ENCODE assay signal across 2 cellular contexts in the genomic region with DNA sequence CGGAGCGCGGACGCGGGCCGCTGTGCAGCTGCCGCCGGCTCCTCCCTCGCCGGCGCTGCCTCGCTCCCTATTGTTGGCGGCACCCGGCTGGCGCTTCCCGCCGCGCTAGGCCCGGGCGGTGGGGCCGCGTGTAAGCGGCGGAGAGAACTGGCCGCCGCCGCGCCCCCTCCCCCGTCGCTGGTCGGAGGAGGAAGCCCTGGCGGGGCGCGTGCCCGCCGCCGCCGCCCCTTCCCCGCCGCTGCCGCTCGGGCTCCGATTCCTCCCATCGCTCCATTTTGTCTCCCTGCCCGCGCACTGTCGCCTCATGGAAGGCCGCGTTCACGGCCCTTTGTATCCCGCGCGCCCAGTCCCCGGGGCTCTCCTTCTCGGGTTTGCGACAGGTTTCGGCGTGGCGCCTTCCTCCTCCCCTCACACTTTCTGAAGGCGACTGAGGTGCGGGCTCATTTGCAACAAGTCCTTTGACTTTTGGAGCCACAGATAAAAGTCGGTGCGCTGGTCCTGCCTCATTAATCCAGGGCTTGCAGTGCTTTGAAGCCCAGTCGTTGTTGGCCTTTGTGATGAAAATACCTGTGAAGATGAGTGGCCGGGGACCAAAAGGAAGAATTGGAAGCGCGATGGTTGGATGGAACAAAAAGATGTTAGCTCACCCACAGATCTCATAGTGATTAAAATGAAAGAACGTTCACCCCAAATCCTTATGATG.
TF ChIP-seq lines count a peak whose summit lies in the region.

No MANE protein-coding gene starts in this region.

TF ChIP-seq in HEK293, 187 proteins besides CTCF, POLR2A, EP300 and RAD21 (continued from another document and continues in another):
- TF ChIP-seq ZNF530 (tag by site-specific recombination; IDR thresholded peaks at IDR 0.05; ENCODE audit: low read depth): no peak
- TF ChIP-seq, protein P1, sequence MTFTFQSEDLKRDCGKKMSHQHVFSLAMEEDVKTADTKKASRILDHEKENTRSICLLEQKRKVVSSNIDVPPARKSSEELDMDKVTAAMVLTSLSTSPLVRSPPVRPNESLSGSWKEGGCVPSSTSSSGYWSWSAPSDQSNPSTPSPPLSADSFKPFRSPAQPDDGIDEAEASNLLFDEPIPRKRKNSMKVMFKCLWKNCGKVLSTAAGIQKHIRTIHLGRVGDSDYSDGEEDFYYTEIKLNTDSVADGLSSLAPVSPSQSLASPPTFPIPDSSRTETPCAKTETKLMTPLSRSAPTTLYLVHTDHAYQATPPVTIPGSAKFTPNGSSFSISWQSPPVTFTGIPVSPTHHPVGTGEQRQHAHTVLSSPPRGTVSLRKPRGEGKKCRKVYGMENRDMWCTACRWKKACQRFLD (tag by site-specific recombination; IDR thresholded peaks at IDR 0.05): no peak
- TF ChIP-seq SETDB1 (IDR thresholded peaks at IDR 0.05; ENCODE audit: insufficient read length, low read length): no peak
- TF ChIP-seq ZBTB48 (tag by site-specific recombination; IDR thresholded peaks at IDR 0.05): no peak
- peak; percentile 67 for TF ChIP-seq ZBTB8A (tag by site-specific recombination; IDR thresholded peaks at IDR 0.05)
- TF ChIP-seq MZF1 (tag by site-specific recombination; IDR thresholded peaks at IDR 0.05; ENCODE audit: borderline replicate concordance): no peak
- TF ChIP-seq ZNF114 (tag by site-specific recombination; IDR thresholded peaks at IDR 0.05): no peak
- TF ChIP-seq, protein P2, sequence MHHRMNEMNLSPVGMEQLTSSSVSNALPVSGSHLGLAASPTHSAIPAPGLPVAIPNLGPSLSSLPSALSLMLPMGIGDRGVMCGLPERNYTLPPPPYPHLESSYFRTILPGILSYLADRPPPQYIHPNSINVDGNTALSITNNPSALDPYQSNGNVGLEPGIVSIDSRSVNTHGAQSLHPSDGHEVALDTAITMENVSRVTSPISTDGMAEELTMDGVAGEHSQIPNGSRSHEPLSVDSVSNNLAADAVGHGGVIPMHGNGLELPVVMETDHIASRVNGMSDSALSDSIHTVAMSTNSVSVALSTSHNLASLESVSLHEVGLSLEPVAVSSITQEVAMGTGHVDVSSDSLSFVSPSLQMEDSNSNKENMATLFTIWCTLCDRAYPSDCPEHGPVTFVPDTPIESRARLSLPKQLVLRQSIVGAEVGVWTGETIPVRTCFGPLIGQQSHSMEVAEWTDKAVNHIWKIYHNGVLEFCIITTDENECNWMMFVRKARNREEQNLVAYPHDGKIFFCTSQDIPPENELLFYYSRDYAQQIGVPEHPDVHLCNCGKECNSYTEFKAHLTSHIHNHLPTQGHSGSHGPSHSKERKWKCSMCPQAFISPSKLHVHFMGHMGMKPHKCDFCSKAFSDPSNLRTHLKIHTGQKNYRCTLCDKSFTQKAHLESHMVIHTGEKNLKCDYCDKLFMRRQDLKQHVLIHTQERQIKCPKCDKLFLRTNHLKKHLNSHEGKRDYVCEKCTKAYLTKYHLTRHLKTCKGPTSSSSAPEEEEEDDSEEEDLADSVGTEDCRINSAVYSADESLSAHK (tag by site-specific recombination; IDR thresholded peaks at IDR 0.05): no peak
- no peak for TF ChIP-seq ZBTB1 (tag by site-specific recombination; IDR thresholded peaks at IDR 0.05)
- TF ChIP-seq, protein P3, sequence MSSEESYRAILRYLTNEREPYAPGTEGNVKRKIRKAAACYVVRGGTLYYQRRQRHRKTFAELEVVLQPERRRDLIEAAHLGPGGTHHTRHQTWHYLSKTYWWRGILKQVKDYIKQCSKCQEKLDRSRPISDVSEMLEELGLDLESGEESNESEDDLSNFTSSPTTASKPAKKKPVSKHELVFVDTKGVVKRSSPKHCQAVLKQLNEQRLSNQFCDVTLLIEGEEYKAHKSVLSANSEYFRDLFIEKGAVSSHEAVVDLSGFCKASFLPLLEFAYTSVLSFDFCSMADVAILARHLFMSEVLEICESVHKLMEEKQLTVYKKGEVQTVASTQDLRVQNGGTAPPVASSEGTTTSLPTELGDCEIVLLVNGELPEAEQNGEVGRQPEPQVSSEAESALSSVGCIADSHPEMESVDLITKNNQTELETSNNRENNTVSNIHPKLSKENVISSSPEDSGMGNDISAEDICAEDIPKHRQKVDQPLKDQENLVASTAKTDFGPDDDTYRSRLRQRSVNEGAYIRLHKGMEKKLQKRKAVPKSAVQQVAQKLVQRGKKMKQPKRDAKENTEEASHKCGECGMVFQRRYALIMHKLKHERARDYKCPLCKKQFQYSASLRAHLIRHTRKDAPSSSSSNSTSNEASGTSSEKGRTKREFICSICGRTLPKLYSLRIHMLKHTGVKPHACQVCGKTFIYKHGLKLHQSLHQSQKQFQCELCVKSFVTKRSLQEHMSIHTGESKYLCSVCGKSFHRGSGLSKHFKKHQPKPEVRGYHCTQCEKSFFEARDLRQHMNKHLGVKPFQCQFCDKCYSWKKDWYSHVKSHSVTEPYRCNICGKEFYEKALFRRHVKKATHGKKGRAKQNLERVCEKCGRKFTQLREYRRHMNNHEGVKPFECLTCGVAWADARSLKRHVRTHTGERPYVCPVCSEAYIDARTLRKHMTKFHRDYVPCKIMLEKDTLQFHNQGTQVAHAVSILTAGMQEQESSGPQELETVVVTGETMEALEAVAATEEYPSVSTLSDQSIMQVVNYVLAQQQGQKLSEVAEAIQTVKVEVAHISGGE (tag by site-specific recombination; conservative IDR thresholded peaks at IDR 0.05; ENCODE audit: low read depth): peak; percentile 51
- TF ChIP-seq YY1 (tag by site-specific recombination; IDR thresholded peaks at IDR 0.05): peak; percentile 59; the same call in 1 of the 2 replicates
- no peak for TF ChIP-seq ZNF138 (tag by site-specific recombination; IDR thresholded peaks at IDR 0.05; ENCODE audit: borderline replicate concordance)
- TF ChIP-seq ZNF561 (tag by site-specific recombination; IDR thresholded peaks at IDR 0.05; ENCODE audit: borderline replicate concordance): no peak
- TF ChIP-seq, protein P4, sequence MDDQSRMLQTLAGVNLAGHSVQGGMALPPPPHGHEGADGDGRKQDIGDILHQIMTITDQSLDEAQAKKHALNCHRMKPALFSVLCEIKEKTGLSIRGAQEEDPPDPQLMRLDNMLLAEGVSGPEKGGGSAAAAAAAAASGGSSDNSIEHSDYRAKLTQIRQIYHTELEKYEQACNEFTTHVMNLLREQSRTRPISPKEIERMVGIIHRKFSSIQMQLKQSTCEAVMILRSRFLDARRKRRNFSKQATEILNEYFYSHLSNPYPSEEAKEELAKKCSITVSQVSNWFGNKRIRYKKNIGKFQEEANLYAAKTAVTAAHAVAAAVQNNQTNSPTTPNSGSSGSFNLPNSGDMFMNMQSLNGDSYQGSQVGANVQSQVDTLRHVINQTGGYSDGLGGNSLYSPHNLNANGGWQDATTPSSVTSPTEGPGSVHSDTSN (CRISPR knock-in tag; IDR thresholded peaks at IDR 0.05): 0 out of 2 replicates have a peak, but pooled peaks have one; percentile 3
- TF ChIP-seq, protein P5, sequence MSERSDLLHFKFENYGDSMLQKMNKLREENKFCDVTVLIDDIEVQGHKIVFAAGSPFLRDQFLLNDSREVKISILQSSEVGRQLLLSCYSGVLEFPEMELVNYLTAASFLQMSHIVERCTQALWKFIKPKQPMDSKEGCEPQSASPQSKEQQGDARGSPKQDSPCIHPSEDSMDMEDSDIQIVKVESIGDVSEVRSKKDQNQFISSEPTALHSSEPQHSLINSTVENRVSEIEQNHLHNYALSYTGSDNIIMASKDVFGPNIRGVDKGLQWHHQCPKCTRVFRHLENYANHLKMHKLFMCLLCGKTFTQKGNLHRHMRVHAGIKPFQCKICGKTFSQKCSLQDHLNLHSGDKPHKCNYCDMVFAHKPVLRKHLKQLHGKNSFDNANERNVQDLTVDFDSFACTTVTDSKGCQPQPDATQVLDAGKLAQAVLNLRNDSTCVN (tag by site-specific recombination; optimal IDR thresholded peaks at IDR 0.05): peak; percentile 88

TF ChIP-seq in HepG2, 621 proteins besides CTCF, POLR2A, EP300 and RAD21 (continues in another document):
- TF ChIP-seq, protein P6, sequence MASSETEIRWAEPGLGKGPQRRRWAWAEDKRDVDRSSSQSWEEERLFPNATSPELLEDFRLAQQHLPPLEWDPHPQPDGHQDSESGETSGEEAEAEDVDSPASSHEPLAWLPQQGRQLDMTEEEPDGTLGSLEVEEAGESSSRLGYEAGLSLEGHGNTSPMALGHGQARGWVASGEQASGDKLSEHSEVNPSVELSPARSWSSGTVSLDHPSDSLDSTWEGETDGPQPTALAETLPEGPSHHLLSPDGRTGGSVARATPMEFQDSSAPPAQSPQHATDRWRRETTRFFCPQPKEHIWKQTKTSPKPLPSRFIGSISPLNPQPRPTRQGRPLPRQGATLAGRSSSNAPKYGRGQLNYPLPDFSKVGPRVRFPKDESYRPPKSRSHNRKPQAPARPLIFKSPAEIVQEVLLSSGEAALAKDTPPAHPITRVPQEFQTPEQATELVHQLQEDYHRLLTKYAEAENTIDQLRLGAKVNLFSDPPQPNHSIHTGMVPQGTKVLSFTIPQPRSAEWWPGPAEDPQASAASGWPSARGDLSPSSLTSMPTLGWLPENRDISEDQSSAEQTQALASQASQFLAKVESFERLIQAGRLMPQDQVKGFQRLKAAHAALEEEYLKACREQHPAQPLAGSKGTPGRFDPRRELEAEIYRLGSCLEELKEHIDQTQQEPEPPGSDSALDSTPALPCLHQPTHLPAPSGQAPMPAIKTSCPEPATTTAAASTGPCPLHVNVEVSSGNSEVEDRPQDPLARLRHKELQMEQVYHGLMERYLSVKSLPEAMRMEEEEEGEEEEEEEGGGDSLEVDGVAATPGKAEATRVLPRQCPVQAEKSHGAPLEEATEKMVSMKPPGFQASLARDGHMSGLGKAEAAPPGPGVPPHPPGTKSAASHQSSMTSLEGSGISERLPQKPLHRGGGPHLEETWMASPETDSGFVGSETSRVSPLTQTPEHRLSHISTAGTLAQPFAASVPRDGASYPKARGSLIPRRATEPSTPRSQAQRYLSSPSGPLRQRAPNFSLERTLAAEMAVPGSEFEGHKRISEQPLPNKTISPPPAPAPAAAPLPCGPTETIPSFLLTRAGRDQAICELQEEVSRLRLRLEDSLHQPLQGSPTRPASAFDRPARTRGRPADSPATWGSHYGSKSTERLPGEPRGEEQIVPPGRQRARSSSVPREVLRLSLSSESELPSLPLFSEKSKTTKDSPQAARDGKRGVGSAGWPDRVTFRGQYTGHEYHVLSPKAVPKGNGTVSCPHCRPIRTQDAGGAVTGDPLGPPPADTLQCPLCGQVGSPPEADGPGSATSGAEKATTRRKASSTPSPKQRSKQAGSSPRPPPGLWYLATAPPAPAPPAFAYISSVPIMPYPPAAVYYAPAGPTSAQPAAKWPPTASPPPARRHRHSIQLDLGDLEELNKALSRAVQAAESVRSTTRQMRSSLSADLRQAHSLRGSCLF (CRISPR knock-in tag; IDR thresholded peaks at IDR 0.05; ENCODE audit: borderline replicate concordance): no peak
- TF ChIP-seq XRCC5 (optimal IDR thresholded peaks at IDR 0.05; ENCODE audit: low read length) (peak; percentile 21), PHB2 (IDR thresholded peaks at IDR 0.05; ENCODE audit: partially characterized antibody) (no peak), MED8 (CRISPR knock-in tag; IDR thresholded peaks at IDR 0.05; ENCODE audit: insufficient replicate concordance) (peak; percentile 18), RBFOX2 (IDR thresholded peaks at IDR 0.05; ENCODE audit: low read depth, low read length) (peak; percentile 58), SMAD1 (CRISPR knock-in tag; IDR thresholded peaks at IDR 0.05; ENCODE audit: borderline replicate concordance, low read depth) (no peak), AGO2 (optimal IDR thresholded peaks at IDR 0.05; ENCODE audit: low read depth, low read length) (peak; percentile 86), ZFP37 (CRISPR knock-in tag; IDR thresholded peaks at IDR 0.05; ENCODE audit: borderline replicate concordance) (no peak), ZFX (CRISPR knock-in tag; IDR thresholded peaks at IDR 0.05; ENCODE audit: low read depth) (peak; percentile 55; the same call in 1 of the 2 replicates), KAT7 (CRISPR knock-in tag; IDR thresholded peaks at IDR 0.05; ENCODE audit: borderline replicate concordance) (peak; percentile 1; the same call in 1 of the 2 replicates), TCF12 (IDR thresholded peaks at IDR 0.05) (no peak), TCF12 (CRISPR knock-in tag; IDR thresholded peaks at IDR 0.05) (no peak), HDAC1 (CRISPR knock-in tag; IDR thresholded peaks at IDR 0.05) (0 out of 2 replicates have a peak, but pooled peaks have one; percentile 17), ZFY (CRISPR knock-in tag; IDR thresholded peaks at IDR 0.05) (peak; percentile 47)
- TF ChIP-seq, protein P7, sequence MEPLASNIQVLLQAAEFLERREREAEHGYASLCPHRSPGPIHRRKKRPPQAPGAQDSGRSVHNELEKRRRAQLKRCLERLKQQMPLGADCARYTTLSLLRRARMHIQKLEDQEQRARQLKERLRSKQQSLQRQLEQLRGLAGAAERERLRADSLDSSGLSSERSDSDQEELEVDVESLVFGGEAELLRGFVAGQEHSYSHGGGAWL (CRISPR knock-in tag; IDR thresholded peaks at IDR 0.05): no peak
- TF ChIP-seq, protein P8, sequence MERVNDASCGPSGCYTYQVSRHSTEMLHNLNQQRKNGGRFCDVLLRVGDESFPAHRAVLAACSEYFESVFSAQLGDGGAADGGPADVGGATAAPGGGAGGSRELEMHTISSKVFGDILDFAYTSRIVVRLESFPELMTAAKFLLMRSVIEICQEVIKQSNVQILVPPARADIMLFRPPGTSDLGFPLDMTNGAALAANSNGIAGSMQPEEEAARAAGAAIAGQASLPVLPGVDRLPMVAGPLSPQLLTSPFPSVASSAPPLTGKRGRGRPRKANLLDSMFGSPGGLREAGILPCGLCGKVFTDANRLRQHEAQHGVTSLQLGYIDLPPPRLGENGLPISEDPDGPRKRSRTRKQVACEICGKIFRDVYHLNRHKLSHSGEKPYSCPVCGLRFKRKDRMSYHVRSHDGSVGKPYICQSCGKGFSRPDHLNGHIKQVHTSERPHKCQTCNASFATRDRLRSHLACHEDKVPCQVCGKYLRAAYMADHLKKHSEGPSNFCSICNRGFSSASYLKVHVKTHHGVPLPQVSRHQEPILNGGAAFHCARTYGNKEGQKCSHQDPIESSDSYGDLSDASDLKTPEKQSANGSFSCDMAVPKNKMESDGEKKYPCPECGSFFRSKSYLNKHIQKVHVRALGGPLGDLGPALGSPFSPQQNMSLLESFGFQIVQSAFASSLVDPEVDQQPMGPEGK (CRISPR knock-in tag; IDR thresholded peaks at IDR 0.05): 0 out of 2 replicates have a peak, but pooled peaks have one; percentile 18
- TF ChIP-seq, protein P9, sequence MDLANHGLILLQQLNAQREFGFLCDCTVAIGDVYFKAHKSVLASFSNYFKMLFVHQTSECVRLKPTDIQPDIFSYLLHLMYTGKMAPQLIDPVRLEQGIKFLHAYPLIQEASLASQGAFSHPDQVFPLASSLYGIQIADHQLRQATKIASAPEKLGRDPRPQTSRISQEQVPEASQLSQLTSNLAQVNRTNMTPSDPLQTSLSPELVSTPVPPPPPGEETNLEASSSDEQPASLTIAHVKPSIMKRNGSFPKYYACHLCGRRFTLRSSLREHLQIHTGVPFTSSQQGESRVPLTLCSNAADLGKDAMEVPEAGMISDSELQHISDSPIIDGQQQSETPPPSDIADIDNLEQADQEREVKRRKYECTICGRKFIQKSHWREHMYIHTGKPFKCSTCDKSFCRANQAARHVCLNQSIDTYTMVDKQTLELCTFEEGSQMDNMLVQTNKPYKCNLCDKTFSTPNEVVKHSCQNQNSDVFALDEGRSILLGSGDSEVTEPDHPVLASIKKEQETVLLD (CRISPR knock-in tag; IDR thresholded peaks at IDR 0.05; ENCODE audit: low read depth): peak; percentile 44; the same call in 1 of the 2 replicates
- TF ChIP-seq, protein P10, sequence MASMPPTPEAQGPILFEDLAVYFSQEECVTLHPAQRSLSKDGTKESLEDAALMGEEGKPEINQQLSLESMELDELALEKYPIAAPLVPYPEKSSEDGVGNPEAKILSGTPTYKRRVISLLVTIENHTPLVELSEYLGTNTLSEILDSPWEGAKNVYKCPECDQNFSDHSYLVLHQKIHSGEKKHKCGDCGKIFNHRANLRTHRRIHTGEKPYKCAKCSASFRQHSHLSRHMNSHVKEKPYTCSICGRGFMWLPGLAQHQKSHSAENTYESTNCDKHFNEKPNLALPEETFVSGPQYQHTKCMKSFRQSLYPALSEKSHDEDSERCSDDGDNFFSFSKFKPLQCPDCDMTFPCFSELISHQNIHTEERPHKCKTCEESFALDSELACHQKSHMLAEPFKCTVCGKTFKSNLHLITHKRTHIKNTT (CRISPR knock-in tag; IDR thresholded peaks at IDR 0.05): no peak
